20 cellular contexts compared by ENCODE assay signal in the genomic region with DNA sequence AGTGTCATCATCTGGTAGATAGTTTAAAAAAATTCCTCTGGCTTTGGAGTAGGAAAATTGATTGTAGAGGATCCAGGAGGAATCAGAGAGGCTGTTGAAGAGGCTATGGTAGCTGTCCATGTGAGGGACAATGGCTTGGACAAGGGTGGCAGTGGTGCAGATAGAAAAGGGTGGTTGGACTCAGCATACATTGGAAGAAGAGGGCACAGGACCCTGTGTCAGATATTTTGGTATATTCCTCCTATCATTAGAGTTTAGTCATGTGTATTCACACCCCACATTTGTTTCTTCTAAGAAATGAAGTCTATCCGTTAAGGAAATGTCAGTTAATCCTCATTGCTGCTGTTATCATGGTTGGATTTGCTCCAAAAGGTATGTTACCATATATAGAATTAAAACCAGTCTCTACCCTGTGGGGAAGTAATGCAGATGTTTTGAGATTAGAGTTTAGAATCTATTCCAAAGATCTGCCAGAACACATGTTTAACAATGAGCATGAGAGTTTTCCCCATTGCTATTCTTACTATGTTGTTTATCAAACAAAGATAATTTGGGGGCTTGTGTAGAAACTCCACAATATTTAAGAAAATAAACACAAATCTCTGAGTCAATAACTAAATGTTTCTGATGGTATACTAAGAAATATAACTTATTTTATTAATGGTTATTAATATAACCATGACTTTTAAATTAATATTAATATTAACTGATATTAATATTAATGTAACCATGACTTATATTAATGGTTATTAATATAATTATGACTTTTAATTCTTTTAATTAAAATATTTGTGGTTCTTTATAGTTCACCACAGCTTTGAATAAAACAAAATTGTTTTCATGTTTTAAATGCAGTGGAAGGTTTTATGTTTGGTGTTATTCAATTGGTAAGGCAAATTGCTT.
"Had no signal": no experiment of that assay in that cellular context is flagged by ENCODE, and none has a peak within 500 bp of the region (broad histone marks: within the 10 kb centered on the region; RNA-seq: fewer than 3 reads in every experiment).

No MANE protein-coding gene starts in this region.

- H3K27me3 ChIP-seq: tibial nerve, uterus had no signal

- H3K4me1 ChIP-seq: uterus had no signal

- ATAC-seq: activated naive CD8-positive, alpha-beta T cell treated with anti-CD3 and anti-CD28 coated beads, Interleukin-2, amount 50 U/mL, for 24 hours; esophagus mucosa; left ventricle myocardium superior; natural killer cell; right cardiac atrium had no signal

- H3K36me3 ChIP-seq: tibial nerve, uterus had no signal

- DNase-seq: activated CD4-positive, CD25-positive, alpha-beta regulatory T cell treated with anti-CD3 and anti-CD28 coated beads, Interleukin-2, amount 50 U/mL, for 72 hours; activated naive CD4-positive, alpha-beta T cell treated with anti-CD3 and anti-CD28 coated beads for 36 hours; activated naive CD8-positive, alpha-beta T cell treated with anti-CD3 and anti-CD28 coated beads, Interleukin-2, amount 50 U/mL, for 24 hours; activated T-cell treated with anti-CD3 and anti-CD28 coated beads for 4 hours; hippocampal formation; left ventricle myocardium superior; mesenchymal stem cell; natural killer cell; right cardiac atrium; stimulated activated CD4-positive, alpha-beta T cell treated with anti-CD3 and anti-CD28 coated beads, Interleukin-4, amount 100 ng/mL, for 4 hours; stimulated activated CD8-positive, alpha-beta memory T cell treated with anti-CD3 and anti-CD28 coated beads, Interleukin-4, amount 100 ng/mL, for 48 hours; stimulated activated naive CD4-positive, alpha-beta T cell treated with Interleukin-2 at 50 U/mL for 16 hours; substantia nigra; T-helper 2 cell; uterus had no signal

- FAIRE-seq: astrocyte, bronchial epithelial cell had no signal

- H3K9me3 ChIP-seq: uterus had no signal

- H3K4me3 ChIP-seq: smooth muscle cell, tibial nerve, uterus had no signal
